In the genomic region with DNA sequence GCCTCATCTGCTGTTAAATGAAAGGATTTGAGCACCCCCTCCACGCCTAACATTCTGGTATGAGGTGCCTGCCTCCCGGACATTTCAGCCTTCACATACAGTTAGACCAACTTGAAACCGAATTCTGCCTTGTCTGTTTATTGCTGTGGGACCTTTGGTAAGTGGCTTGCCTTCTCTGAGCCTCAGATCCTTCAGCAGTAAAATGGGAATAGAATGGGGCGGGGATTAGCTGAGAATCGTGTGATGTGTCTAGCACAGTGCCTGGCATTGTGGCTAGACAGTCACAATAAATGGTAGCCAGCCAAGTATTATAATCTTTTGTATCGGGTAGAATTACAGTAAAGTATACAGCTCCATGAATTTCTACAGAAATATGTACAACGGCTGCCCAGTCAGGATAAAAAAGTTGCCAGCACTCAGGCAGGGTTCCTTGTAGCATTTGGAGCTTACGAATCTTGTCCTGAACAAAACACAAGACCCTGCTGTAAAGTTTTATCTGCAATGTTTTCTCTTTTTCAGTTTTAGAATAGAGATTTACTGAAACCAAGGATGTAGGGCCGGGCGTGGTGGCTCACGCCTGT, we compare ENCODE assay signal across 9 cellular contexts. TPM values are rescaled to one million over a fixed set of nuclear protein-coding genes. Genes with fewer than 3 reads are reported as not detected.
DNase-seq lines count a peak whose midpoint lies in the region; ATAC-seq and TF ChIP-seq lines count a peak whose summit lies in the region.
"Had no signal": no experiment of that assay in that cellular context is flagged by ENCODE, and none has a peak within 500 bp of the region (broad histone marks: within the 10 kb centered on the region; RNA-seq: fewer than 3 reads in every experiment).

No MANE protein-coding gene starts in this region.

- WGBS in prostate gland, result 57% methylated on average over 11 of the region's 11 CpGs

- TF ChIP-seq CTCF in prostate gland (IDR thresholded peaks at IDR 0.05), result no peak

- H3K9me3 ChIP-seq in prostate gland, result no peaks in the 10 kb centered on the region

- peak overlapping the region; percentile 23 for H3K4me3 Mint-ChIP-seq in activated T-helper 17 cell treated with anti-CD3 and anti-CD28 coated beads, Interleukin-2, amount 50 U/mL, for 72 hours

- no peaks in the 10 kb centered on the region for H3K36me3 Mint-ChIP-seq in activated T-helper 17 cell treated with anti-CD3 and anti-CD28 coated beads, Interleukin-2, amount 50 U/mL, for 72 hours (ENCODE audit: low read depth)

- H3K4me1 ChIP-seq in prostate gland (replicated peaks), result peaks cover 2% of the 10 kb centered on the region

- H3K36me3 ChIP-seq in prostate gland, result no peaks in the 10 kb centered on the region

- H3K27me3 ChIP-seq in prostate gland (replicated peaks; ENCODE audit: insufficient read depth), result no peaks in the 10 kb centered on the region

- peaks cover 15% of the 10 kb centered on the region for H3K27me3 Mint-ChIP-seq in activated T-helper 17 cell treated with anti-CD3 and anti-CD28 coated beads, Interleukin-2, amount 50 U/mL, for 72 hours

- DNase-seq in GM03348 (ENCODE audit: low spot score), result peak; percentile 16
- DNase-seq in globus pallidus (ENCODE audit: low spot score), result peak; percentile 69
- DNase-seq in prostate gland (ENCODE audit: low spot score), result no peak
- no peak for DNase-seq in NCI-H2081 (lab: John Stamatoyannopoulos, UW)
- no peak for DNase-seq in NCI-H774 (lab: John Stamatoyannopoulos, UW)

- H3K27ac Mint-ChIP-seq in activated T-helper 17 cell treated with anti-CD3 and anti-CD28 coated beads, Interleukin-2, amount 50 U/mL, for 72 hours, result no peak overlapping the region

- TF ChIP-seq POLR2A in prostate gland (IDR thresholded peaks at IDR 0.05), result no peak

- no peaks in the 10 kb centered on the region for H3K9me3 Mint-ChIP-seq in activated T-helper 17 cell treated with anti-CD3 and anti-CD28 coated beads, Interleukin-2, amount 50 U/mL, for 72 hours

- peak overlapping the region in 1 of 2 donors; percentile 57 for H3K27ac ChIP-seq in prostate gland

- no peaks in the 10 kb centered on the region for H3K4me1 Mint-ChIP-seq in activated T-helper 17 cell treated with anti-CD3 and anti-CD28 coated beads, Interleukin-2, amount 50 U/mL, for 72 hours

- ATAC-seq in activated T-helper 17 cell treated with anti-CD3 and anti-CD28 coated beads, Interleukin-2, amount 50 U/mL, for 72 hours (replicated peaks), result no peak
- ATAC-seq in HG03159 (IDR thresholded peaks at IDR 0.05; ENCODE audit: unreplicated experiment) (no peak), GM19324 (IDR thresholded peaks at IDR 0.05; ENCODE audit: low FRiP score, unreplicated experiment) (no peak)

- peak overlapping the region; percentile 55 to 65 for H3K4me3 ChIP-seq in prostate gland

- intact Hi-C loops in prostate gland (cut with DNase I), result loop anchor here (5.0 kb wide), 2 partner anchors 88 to 393 kb away; no protein-coding TSS in a partner anchor

RNA-seq across cellular contexts. Expression of a gene that starts 0.8 kb away (rescaled TPM):
- total RNA-seq in activated T-helper 17 cell treated with anti-CD3 and anti-CD28 coated beads, Interleukin-2, amount 50 U/mL, for 72 hours, result not detected
- total RNA-seq in prostate gland, result 1 to 10 TPM; 1.6 to 2.9 TPM
- total RNA-seq: activated CD8-positive, alpha-beta memory T cell treated with anti-CD3 and anti-CD28 coated beads for 36 hours had no signal

RNA-seq across cellular contexts. Expression of a gene that starts 58.3 kb away (rescaled TPM):
- 100 to 1,000 TPM; 166 to 216 TPM for total RNA-seq in activated T-helper 17 cell treated with anti-CD3 and anti-CD28 coated beads, Interleukin-2, amount 50 U/mL, for 72 hours
- total RNA-seq in prostate gland, result 10 to 100 TPM; 67.0 to 95.7 TPM

Comparison
In these comparisons a context has a peak if more than half of its experiments do, and no peak if none do; other contexts are left out.
1. DNase-seq: peak in GM03348 (single experiment) and globus pallidus (single experiment); none in prostate gland (single experiment), NCI-H2081 (0 of 2) and NCI-H774 (single experiment).